24 cellular contexts compared by ENCODE assay signal in the genomic region with DNA sequence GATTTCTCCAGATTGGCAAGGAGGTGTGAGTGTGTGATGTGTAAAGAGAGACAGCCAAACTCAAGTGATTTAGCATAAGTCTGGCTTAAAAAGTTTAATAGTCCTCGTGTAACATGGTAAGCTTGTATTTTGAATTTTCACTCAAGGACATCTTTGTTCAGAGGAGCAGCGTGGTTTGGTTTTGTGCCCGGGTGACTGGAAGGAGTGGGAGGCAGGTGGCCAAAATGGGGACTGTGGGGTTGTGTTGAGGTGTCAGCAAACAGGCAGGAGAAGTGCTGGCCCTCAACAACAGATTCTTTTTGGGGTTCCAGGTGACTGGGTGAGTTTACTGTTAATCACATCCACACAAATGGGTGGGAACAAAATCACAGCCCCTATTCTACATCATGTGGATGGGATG.
DNase-seq lines count a peak whose midpoint lies in the region; ATAC-seq and TF ChIP-seq lines count a peak whose summit lies in the region.
"Had no signal": no experiment of that assay in that cellular context is flagged by ENCODE, and none has a peak within 500 bp of the region (broad histone marks: within the 10 kb centered on the region; RNA-seq: fewer than 3 reads in every experiment).

No MANE protein-coding gene starts in this region.

- CTCF ChIA-PET in MCF 10A (lab: Yijun Ruan, JAX): no interaction called here
- CTCF ChIA-PET in activated CD8-positive, alpha-beta memory T cell treated with anti-CD3 and anti-CD28 coated beads, Interleukin-2, amount 10 ng/mL, durations not matched to agents 7 days and 5 days (lab: Charles Lee): no interaction called here
- CTCF ChIA-PET in CD4-positive, alpha-beta T cell (lab: Charles Lee): no interaction called here

- peak overlapping the region; percentile 52 to 65 for H3K27ac ChIP-seq in breast epithelium
- no peak overlapping the region for H3K27ac ChIP-seq in CD4-positive, alpha-beta T cell (ENCODE audit: low read depth, low read length)
- H3K27ac ChIP-seq: cardiac muscle cell, esophagus muscularis mucosa, foreskin keratinocyte had no signal

- peak; percentile 7 for ATAC-seq in stimulated activated memory B cell treated with anti-CD40 and anti-IgM and Interleukin-4, amounts not matched to agents 10 μg/mL and 1 μg/mL and 100 μg/mL, for 72 hours
- ATAC-seq in activated CD8-positive, alpha-beta memory T cell treated with anti-CD3 and anti-CD28 coated beads, Interleukin-2, amount 10 ng/mL, durations not matched to agents 7 days and 5 days: no peak
- no peak for ATAC-seq in GM18511 (IDR thresholded peaks at IDR 0.05; ENCODE audit: unreplicated experiment)
- ATAC-seq in CD4-positive, alpha-beta T cell (ENCODE audit: poor library complexity): no peak
- ATAC-seq: foreskin keratinocyte, left cardiac atrium had no signal

- no peaks in the 10 kb centered on the region for H3K36me3 ChIP-seq in breast epithelium
- H3K36me3 ChIP-seq: cardiac muscle cell, esophagus muscularis mucosa had no signal

- no peak for TF ChIP-seq CTCF in breast epithelium (IDR thresholded peaks at IDR 0.05)
- TF ChIP-seq CTCF in MCF 10A (IDR thresholded peaks at IDR 0.05; ENCODE audit: unreplicated experiment): no peak
- TF ChIP-seq CTCF in CD4-positive, alpha-beta T cell (IDR thresholded peaks at IDR 0.05): no peak

- no peak overlapping the region for H3K4me3 ChIP-seq in breast epithelium
- H3K4me3 ChIP-seq: cardiac muscle cell, esophagus muscularis mucosa, skin epidermis had no signal

- intact Hi-C loops in breast epithelium (cut with DNase I; ENCODE audit: low total_unique reads) (no loop called here), MCF 10A (cut with micrococcal nuclease) (no loop called here)
- intact Hi-C loops in CD4-positive, alpha-beta T cell (cut with DNase I, micrococcal nuclease): no loop called here

- BruUV-seq in MCF 10A (replicated peaks; lab: Mats Ljungman, UMichigan): no TSS peak

- H3K27me3 ChIP-seq in breast epithelium: no peaks in the 10 kb centered on the region
- H3K27me3 ChIP-seq in CD4-positive, alpha-beta T cell (ENCODE audit: control insufficient read depth, insufficient read depth, low read length): no peaks in the 10 kb centered on the region
- H3K27me3 ChIP-seq: cardiac muscle cell, esophagus muscularis mucosa had no signal

- no peak overlapping the region for H3K4me3 Mint-ChIP-seq in MCF 10A (ENCODE audit: unreplicated experiment)
- no peak overlapping the region for H3K4me3 Mint-ChIP-seq in stimulated activated memory B cell treated with anti-CD40 and anti-IgM and Interleukin-4, amounts not matched to agents 10 μg/mL and 1 μg/mL and 100 μg/mL, for 72 hours
- H3K4me3 Mint-ChIP-seq in activated CD8-positive, alpha-beta memory T cell treated with anti-CD3 and anti-CD28 coated beads, Interleukin-2, amount 10 ng/mL, durations not matched to agents 7 days and 5 days: no peak overlapping the region
- H3K4me3 Mint-ChIP-seq in CD4-positive, alpha-beta T cell: no peak overlapping the region
- H3K4me3 Mint-ChIP-seq: activated naive CD4-positive, alpha-beta T cell treated with anti-CD3 and anti-CD28 coated beads, Interleukin-2, amount 10 ng/mL, durations not matched to agents 7 days and 5 days; CD4-positive, alpha-beta memory T cell; stimulated activated naive CD8-positive, alpha-beta T cell treated with anti-CD3 and anti-CD28 coated beads, Interleukin-15, Interleukin-2, amounts not matched to agents 100 ng/mL and 50 ng/mL, for 24 hours; T-helper 2 cell treated with Interferon-gamma antibody and Interleukin-4, amounts not matched to agents 5 μg/mL and 100 μg/mL, for 36 hours had no signal

- no peaks in the 10 kb centered on the region for H3K9me3 ChIP-seq in breast epithelium
- H3K9me3 ChIP-seq in CD4-positive, alpha-beta T cell (ENCODE audit: control insufficient read depth, low read length): no peaks in the 10 kb centered on the region
- H3K9me3 ChIP-seq: esophagus muscularis mucosa had no signal

- H3K27me3 Mint-ChIP-seq in MCF 10A (ENCODE audit: insufficient read depth, unreplicated experiment): peaks cover 89% of the 10 kb centered on the region
- peaks cover 3% of the 10 kb centered on the region for H3K27me3 Mint-ChIP-seq in stimulated activated memory B cell treated with anti-CD40 and anti-IgM and Interleukin-4, amounts not matched to agents 10 μg/mL and 1 μg/mL and 100 μg/mL, for 72 hours
- peaks cover 22% of the 10 kb centered on the region for H3K27me3 Mint-ChIP-seq in activated CD8-positive, alpha-beta memory T cell treated with anti-CD3 and anti-CD28 coated beads, Interleukin-2, amount 10 ng/mL, durations not matched to agents 7 days and 5 days
- H3K27me3 Mint-ChIP-seq in CD4-positive, alpha-beta T cell: peaks cover 5% of the 10 kb centered on the region

- H3K4me1 Mint-ChIP-seq in MCF 10A (ENCODE audit: insufficient read depth, unreplicated experiment): no peaks in the 10 kb centered on the region
- no peaks in the 10 kb centered on the region for H3K4me1 Mint-ChIP-seq in stimulated activated memory B cell treated with anti-CD40 and anti-IgM and Interleukin-4, amounts not matched to agents 10 μg/mL and 1 μg/mL and 100 μg/mL, for 72 hours
- H3K4me1 Mint-ChIP-seq in activated CD8-positive, alpha-beta memory T cell treated with anti-CD3 and anti-CD28 coated beads, Interleukin-2, amount 10 ng/mL, durations not matched to agents 7 days and 5 days: no peaks in the 10 kb centered on the region
- no peaks in the 10 kb centered on the region for H3K4me1 Mint-ChIP-seq in CD4-positive, alpha-beta T cell (ENCODE audit: low read depth)
- H3K4me1 Mint-ChIP-seq: activated naive CD4-positive, alpha-beta T cell treated with anti-CD3 and anti-CD28 coated beads, Interleukin-2, amount 10 ng/mL, durations not matched to agents 7 days and 5 days; CD4-positive, alpha-beta memory T cell had no signal

- DNase-seq in breast epithelium (ENCODE audit: low spot score in 2 of 2) (peak in 1 of 2 donors; percentile 71), MCF 10A (ENCODE audit: unreplicated experiment) (no peak), midbrain (lab: John Stamatoyannopoulos, UW) (peak; percentile 43)
- no peak for DNase-seq in activated CD8-positive, alpha-beta memory T cell treated with anti-CD3 and anti-CD28 coated beads, Interleukin-2, amount 10 ng/mL, durations not matched to agents 7 days and 5 days
- no peak for DNase-seq in activated T-cell treated with anti-CD3 and anti-CD28 coated beads, Interleukin-2, amount 50 U/mL, for 48 hours
- no peak for DNase-seq in CD4-positive, alpha-beta T cell
- DNase-seq: activated naive CD4-positive, alpha-beta T cell treated with anti-CD3 and anti-CD28 coated beads, Interleukin-2, amount 10 ng/mL, durations not matched to agents 7 days and 5 days; amniotic stem cell; CD4-positive, alpha-beta memory T cell; DMS 273 treated with DMSO at 0.1 percent for 48 hours; foreskin keratinocyte; H7; left cardiac atrium; NCI-H1105; NCI-H1930; NCI-H526 treated with DMSO at 0.1 percent for 48 hours; Right ventricle myocardium superior had no signal

- peaks cover 6% of the 10 kb centered on the region for H3K36me3 Mint-ChIP-seq in MCF 10A (ENCODE audit: insufficient read depth, unreplicated experiment)
- no peaks in the 10 kb centered on the region for H3K36me3 Mint-ChIP-seq in stimulated activated memory B cell treated with anti-CD40 and anti-IgM and Interleukin-4, amounts not matched to agents 10 μg/mL and 1 μg/mL and 100 μg/mL, for 72 hours
- no peaks in the 10 kb centered on the region for H3K36me3 Mint-ChIP-seq in activated CD8-positive, alpha-beta memory T cell treated with anti-CD3 and anti-CD28 coated beads, Interleukin-2, amount 10 ng/mL, durations not matched to agents 7 days and 5 days
- H3K36me3 Mint-ChIP-seq in CD4-positive, alpha-beta T cell (ENCODE audit: low read depth): no peaks in the 10 kb centered on the region
- H3K36me3 Mint-ChIP-seq: activated naive CD4-positive, alpha-beta T cell treated with anti-CD3 and anti-CD28 coated beads, Interleukin-2, amount 10 ng/mL, durations not matched to agents 7 days and 5 days; CD4-positive, alpha-beta memory T cell had no signal

- H3K9me3 Mint-ChIP-seq in MCF 10A (ENCODE audit: unreplicated experiment): no peaks in the 10 kb centered on the region
- no peaks in the 10 kb centered on the region for H3K9me3 Mint-ChIP-seq in stimulated activated memory B cell treated with anti-CD40 and anti-IgM and Interleukin-4, amounts not matched to agents 10 μg/mL and 1 μg/mL and 100 μg/mL, for 72 hours
- H3K9me3 Mint-ChIP-seq in activated CD8-positive, alpha-beta memory T cell treated with anti-CD3 and anti-CD28 coated beads, Interleukin-2, amount 10 ng/mL, durations not matched to agents 7 days and 5 days (ENCODE audit: low read depth): no peaks in the 10 kb centered on the region
- H3K9me3 Mint-ChIP-seq in CD4-positive, alpha-beta T cell: no peaks in the 10 kb centered on the region
- H3K9me3 Mint-ChIP-seq: activated naive CD4-positive, alpha-beta T cell treated with anti-CD3 and anti-CD28 coated beads, Interleukin-2, amount 10 ng/mL, durations not matched to agents 7 days and 5 days; stimulated activated naive CD8-positive, alpha-beta T cell treated with anti-CD3 and anti-CD28 coated beads, Interleukin-15, Interleukin-2, amounts not matched to agents 100 ng/mL and 50 ng/mL, for 24 hours; T-helper 2 cell treated with Interferon-gamma antibody and Interleukin-4, amounts not matched to agents 5 μg/mL and 100 μg/mL, for 36 hours had no signal

- peaks cover 0 to 3% of the 10 kb centered on the region in 2 donors for H3K4me1 ChIP-seq in breast epithelium

- no peak overlapping the region for H3K27ac Mint-ChIP-seq in MCF 10A (ENCODE audit: low read depth, unreplicated experiment)
- no peak overlapping the region for H3K27ac Mint-ChIP-seq in stimulated activated memory B cell treated with anti-CD40 and anti-IgM and Interleukin-4, amounts not matched to agents 10 μg/mL and 1 μg/mL and 100 μg/mL, for 72 hours
- H3K27ac Mint-ChIP-seq in activated CD8-positive, alpha-beta memory T cell treated with anti-CD3 and anti-CD28 coated beads, Interleukin-2, amount 10 ng/mL, durations not matched to agents 7 days and 5 days: no peak overlapping the region
- H3K27ac Mint-ChIP-seq in CD4-positive, alpha-beta T cell: no peak overlapping the region
- H3K27ac Mint-ChIP-seq: activated naive CD4-positive, alpha-beta T cell treated with anti-CD3 and anti-CD28 coated beads, Interleukin-2, amount 10 ng/mL, durations not matched to agents 7 days and 5 days; CD4-positive, alpha-beta memory T cell; stimulated activated naive CD8-positive, alpha-beta T cell treated with anti-CD3 and anti-CD28 coated beads, Interleukin-15, Interleukin-2, amounts not matched to agents 100 ng/mL and 50 ng/mL, for 24 hours; T-helper 2 cell treated with Interferon-gamma antibody and Interleukin-4, amounts not matched to agents 5 μg/mL and 100 μg/mL, for 36 hours had no signal

- POLR2A ChIA-PET in MCF 10A (lab: Yijun Ruan, JAX): no interaction called here
- POLR2A ChIA-PET in CD4-positive, alpha-beta T cell (lab: Charles Lee): no interaction called here

- TF ChIP-seq POLR2A in breast epithelium (IDR thresholded peaks at IDR 0.05): no peak
